9 cellular contexts compared by ENCODE assay signal in genomic region chrX:64395568-64395929, GRCh38. TPM values are rescaled to one million over a fixed set of nuclear protein-coding genes. Genes with fewer than 3 reads are reported as not detected.
DNase-seq lines count a peak whose midpoint lies in the region; ATAC-seq, FAIRE-seq and TF ChIP-seq lines count a peak whose summit lies in the region.
"Had no signal": no experiment of that assay in that cellular context is flagged by ENCODE, and none has a peak within 500 bp of the region (broad histone marks: within the 10 kb centered on the region; RNA-seq: fewer than 3 reads in every experiment).

No MANE protein-coding gene starts in this region.

- CTCF ChIA-PET in PC-9 (lab: Charles Lee) = no interaction called here

- H3K27me3 Mint-ChIP-seq in H9 (ENCODE audit: low read depth) = peaks cover 4% of the 10 kb centered on the region

- H2BK20ac ChIP-seq in H9 (ENCODE audit: low read depth, low read length, poor library complexity, severe bottlenecking) = no peak overlapping the region

- H3K18ac ChIP-seq in H9 (ENCODE audit: insufficient read length, low read depth, low read length) = no peak overlapping the region

- POLR2A ChIA-PET in PC-9 (lab: Charles Lee; ENCODE audit: unreplicated experiment) = no interaction called here

- no peak overlapping the region for H2BK5ac ChIP-seq in H9 (ENCODE audit: insufficient read length, low read length)

- H3K9me3 ChIP-seq in H9 (ENCODE audit: control insufficient read depth, low read depth, low read length) = peaks cover 28% of the 10 kb centered on the region
- H3K9me3 ChIP-seq in PC-9 (ENCODE audit: insufficient read depth, low read depth) = no peaks in the 10 kb centered on the region
- no peaks in the 10 kb centered on the region for H3K9me3 ChIP-seq in kidney (ENCODE audit: control insufficient read depth in 1 of 2, low read length in 2 of 2)
- H3K9me3 ChIP-seq in upper lobe of right lung = no peaks in the 10 kb centered on the region
- no peaks in the 10 kb centered on the region for H3K9me3 ChIP-seq in SJCRH30 (replicated peaks)

- H2BK120ac ChIP-seq in H9 (ENCODE audit: low read depth, low read length, poor library complexity, severe bottlenecking) = no peak overlapping the region

- H3T11ph ChIP-seq in H9 (ENCODE audit: low read length) = no peak overlapping the region

- no peaks in the 10 kb centered on the region for H3K79me1 ChIP-seq in H9 (ENCODE audit: insufficient read depth, low read depth, low read length, poor library complexity, severe bottlenecking)

- no peak overlapping the region for H2AK5ac ChIP-seq in H9 (ENCODE audit: insufficient read length, low read length)

- no peaks in the 10 kb centered on the region for H3K79me2 ChIP-seq in H9 (ENCODE audit: insufficient read depth, low read length)
- no peaks in the 10 kb centered on the region for H3K79me2 ChIP-seq in PC-9 (ENCODE audit: low read depth)

- no peaks in the 10 kb centered on the region for H3K27me3 ChIP-seq in H9 (ENCODE audit: insufficient read depth, low read length)
- H3K27me3 ChIP-seq in PC-9 (ENCODE audit: insufficient read depth, low read depth) = no peaks in the 10 kb centered on the region
- H3K27me3 ChIP-seq in upper lobe of right lung = no peaks in the 10 kb centered on the region
- no peaks in the 10 kb centered on the region for H3K27me3 ChIP-seq in SJCRH30

- no peak overlapping the region for H4K91ac ChIP-seq in H9 (ENCODE audit: insufficient read length, low read depth, low read length)

- H3K9me2 ChIP-seq in PC-9 (ENCODE audit: insufficient read depth) = no peaks in the 10 kb centered on the region

- no peak overlapping the region for H3K56ac ChIP-seq in H9 (ENCODE audit: insufficient read length, low read depth, low read length)

- H3K4me3 ChIP-seq in PC-9 = peak overlapping the region; percentile 58
- peak overlapping the region; percentile 76 to 86 for H3K4me3 ChIP-seq in kidney (ENCODE audit: low read length in 2 of 2)
- peak overlapping the region; percentile 61 for H3K4me3 ChIP-seq in upper lobe of right lung
- H3K4me3 ChIP-seq in SJCRH30 = no peak overlapping the region

- peaks cover 76 to 81% of the 10 kb centered on the region in 2 experiments for H3K9me3 Mint-ChIP-seq in H9

- H2BK12ac ChIP-seq in H9 (ENCODE audit: insufficient read length, low read depth, low read length) = no peak overlapping the region

- peak overlapping the region; percentile 83 for H3K4me2 ChIP-seq in H9 (ENCODE audit: insufficient read depth, insufficient read length, low read length)
- H3K4me2 ChIP-seq in PC-9 = peak overlapping the region; percentile 74

- no peak for FAIRE-seq in kidney (lab: Jason Lieb, UNC)

- no peaks in the 10 kb centered on the region for H4K20me1 ChIP-seq in H9 (ENCODE audit: control insufficient read depth, insufficient read depth, insufficient read length)
- no peaks in the 10 kb centered on the region for H4K20me1 ChIP-seq in PC-9 (ENCODE audit: insufficient read depth)

- no peak overlapping the region for H4K5ac ChIP-seq in H9 (ENCODE audit: insufficient read length, low read depth, low read length)

- H3K27ac ChIP-seq in H9 (ENCODE audit: insufficient read length, low read depth, low read length) = no peak overlapping the region
- no peak overlapping the region for H3K27ac ChIP-seq in PC-9
- H3K27ac ChIP-seq in kidney (ENCODE audit: low read depth in 2 of 2, low read length in 2 of 2) = no peak overlapping the region
- H3K27ac ChIP-seq in upper lobe of right lung = no peak overlapping the region
- no peak overlapping the region for H3K27ac ChIP-seq in substantia nigra (ENCODE audit: low read depth, low read length, poor library complexity, severe bottlenecking)
- H3K27ac ChIP-seq in SJCRH30 = no peak overlapping the region

- H3K4me1 ChIP-seq in H9 (ENCODE audit: insufficient read depth, low read length) (no peaks in the 10 kb centered on the region), PC-9 (replicated peaks; ENCODE audit: insufficient read depth) (no peaks in the 10 kb centered on the region), kidney (ENCODE audit: control insufficient read depth in 1 of 2, insufficient read depth in 1 of 2, low read depth in 1 of 2, low read length in 2 of 2) (no peaks in the 10 kb centered on the region), upper lobe of right lung (no peaks in the 10 kb centered on the region), SJCRH30 (no peaks in the 10 kb centered on the region)

- H3K36me3 ChIP-seq in PC-9 (ENCODE audit: low read depth) (no peaks in the 10 kb centered on the region), kidney (ENCODE audit: control insufficient read depth in 1 of 2, insufficient read depth in 2 of 2, low read length in 2 of 2) (no peaks in the 10 kb centered on the region), upper lobe of right lung (no peaks in the 10 kb centered on the region), SJCRH30 (no peaks in the 10 kb centered on the region)

- peaks cover 11% of the 10 kb centered on the region for H3K23me2 ChIP-seq in H9 (ENCODE audit: insufficient read length, low read depth, low read length, poor library complexity, severe bottlenecking)

- no CpG with 5 or more reads among the region's 4 CpGs for WGBS in H9 (ENCODE audit: extremely low coverage, insufficient read length, low lambda C conversion rate)

- DNase-seq in H9 = no peak
- no peak for DNase-seq in PC-9
- no peak for DNase-seq in kidney
- DNase-seq in upper lobe of right lung = no peak
- no peak for DNase-seq in iPS-NIHi11 (ENCODE audit: low spot score)
- DNase-seq in substantia nigra (lab: John Stamatoyannopoulos, UW) = no peak
- DNase-seq in SJCRH30 = no peak

- H3K23ac ChIP-seq in H9 (ENCODE audit: insufficient read length, low read depth, low read length) = no peak overlapping the region

- H2AFZ ChIP-seq in H9 (ENCODE audit: low read length) = no peak overlapping the region
- peak overlapping the region; percentile 87 for H2AFZ ChIP-seq in PC-9

- peak overlapping the region in 1 of 3 experiments; percentile 97; a peak in 1 of 7 replicates for H3K27ac Mint-ChIP-seq in H9

- peak; percentile 4 for ATAC-seq in GM18499 (IDR thresholded peaks at IDR 0.05; ENCODE audit: insufficient read depth, unreplicated experiment)
- no peak for ATAC-seq in upper lobe of right lung

- H3K4ac ChIP-seq in H9 (ENCODE audit: low read depth, low read length) = no peak overlapping the region

- intact Hi-C loops in PC-9 (cut with micrococcal nuclease; ENCODE audit: unreplicated experiment) (no loop called here), kidney (cut with DNase I) (no loop called here), upper lobe of right lung (cut with DNase I) (no loop called here)

- H3F3A ChIP-seq in PC-9 (ENCODE audit: insufficient read depth, low read depth) = no peaks in the 10 kb centered on the region

- H3K4me1 Mint-ChIP-seq in H9 = peaks cover 6 to 24% of the 10 kb centered on the region in 2 experiments

- TF ChIP-seq CTCF in H9 (conservative IDR thresholded peaks at IDR 0.05) (no peak), PC-9 (conservative IDR thresholded peaks at IDR 0.05) (no peak), kidney (IDR thresholded peaks at IDR 0.05; ENCODE audit: borderline replicate concordance, extremely low read depth, insufficient read depth) (no peak), upper lobe of right lung (IDR thresholded peaks at IDR 0.05) (no peak)

- peaks cover 5 to 11% (median 6%) of the 10 kb centered on the region in 3 experiments; a peak in 4 of 7 replicates for H3K36me3 Mint-ChIP-seq in H9 (ENCODE audit: insufficient read depth in 1 of 3, low read depth in 3 of 3)

- peak overlapping the region; percentile 76 to 91 for H3K4me3 Mint-ChIP-seq in H9

- no peak overlapping the region for H4K8ac ChIP-seq in H9 (replicated peaks; ENCODE audit: insufficient read length, low read depth, low read length)

- H3K9ac ChIP-seq in H9 (ENCODE audit: extremely low read depth, insufficient read length, low read length) = no peak overlapping the region
- H3K9ac ChIP-seq in kidney (ENCODE audit: low read length in 2 of 2) = peak overlapping the region in 1 of 2 donors; percentile 55

- H3K14ac ChIP-seq in H9 (ENCODE audit: insufficient read depth, low read length) = no peak overlapping the region

- no TSS peak for BruUV-seq in PC-9 (replicated peaks; lab: Mats Ljungman, UMichigan)

- no peak overlapping the region for H2BK15ac ChIP-seq in H9 (ENCODE audit: low read depth, low read length)

RNA-seq across cellular contexts. Expression of gene MTMR8, which starts 0.3 kb away (rescaled TPM):
- 5.2 and 5.9 TPM in 2 replicates for total RNA-seq in H9 (2021)
- 0.58 and 1.9 TPM in 2 replicates for total RNA-seq in PC-9 (2021)
- 2.7 TPM for total RNA-seq in kidney
- 1.3 TPM for polyA plus RNA-seq in kidney (ENCODE audit: insufficient read depth, low read depth, low replicate concordance)
- total RNA-seq in upper lobe of right lung = 1.9 TPM
- total RNA-seq in SJCRH30 (2014; rRNA removed; shearing (Covaris generic)) = not detected in 2 replicates
- total RNA-seq: LHCN-M2 had no signal
